In genomic region chr19:3983542-3983914, GRCh38 we compare ENCODE assay signal across 9 cellular contexts. TPM values are rescaled to one million over a fixed set of nuclear protein-coding genes. Genes with fewer than 3 reads are reported as not detected.
DNase-seq lines count a peak whose midpoint lies in the region; ATAC-seq and TF ChIP-seq lines count a peak whose summit lies in the region.
"Had no signal": no experiment of that assay in that cellular context is flagged by ENCODE, and none has a peak within 500 bp of the region (broad histone marks: within the 10 kb centered on the region; RNA-seq: fewer than 3 reads in every experiment).

No MANE protein-coding gene starts in this region.

- CTCF ChIA-PET in AG04450 (lab: Charles Lee), result no interaction called here

- TF ChIP-seq CTCF in AG04450 (IDR thresholded peaks at IDR 0.05; ENCODE audit: low read depth, low read length), result no peak
- TF ChIP-seq CTCF in chondrocyte (IDR thresholded peaks at IDR 0.05), result no peak

- no peaks in the 10 kb centered on the region for H3K27me3 Mint-ChIP-seq in chondrocyte (ENCODE audit: low read depth)

- H3K4me1 ChIP-seq in mucosa of stomach (ENCODE audit: control insufficient read depth, insufficient read depth, low read length), result peaks cover 55% of the 10 kb centered on the region

- H3K4me3 Mint-ChIP-seq in chondrocyte (ENCODE audit: unreplicated experiment), result peak overlapping the region; percentile 93

- H3K4me1 Mint-ChIP-seq in chondrocyte (ENCODE audit: low read depth), result peaks cover 55% of the 10 kb centered on the region

- H3K9me3 ChIP-seq in AG04450 (ENCODE audit: control insufficient read depth, insufficient read depth, low read length) (no peaks in the 10 kb centered on the region; the same call in 1 of the 2 replicates), mucosa of stomach (ENCODE audit: control insufficient read depth, low read length) (no peaks in the 10 kb centered on the region)

- H3K27ac Mint-ChIP-seq in chondrocyte (ENCODE audit: unreplicated experiment), result peak overlapping the region; percentile 95

- H3K4me3 ChIP-seq in AG04450 (ENCODE audit: low read depth, low read length), result peak overlapping the region; percentile 97
- peak overlapping the region; percentile 100 for H3K4me3 ChIP-seq in Jurkat, Clone E6-1 (ENCODE audit: low read length)
- H3K4me3 ChIP-seq in mucosa of stomach (ENCODE audit: low read length), result peak overlapping the region; percentile 83

- H3K9me3 Mint-ChIP-seq in chondrocyte (ENCODE audit: low read depth), result no peaks in the 10 kb centered on the region

- POLR2A ChIA-PET in AG04450 (lab: Yijun Ruan, JAX), result interaction anchor here (1.0 to 8.1 kb wide), 3 partner anchors 8 to 215 kb away, joined by 3 to 221 read pairs (median 51); partner anchors contain the start of gene DAPK3

- H3K9ac ChIP-seq in mucosa of stomach (ENCODE audit: low read length), result peak overlapping the region; percentile 87

- peak overlapping the region; percentile 31 for H3K27ac ChIP-seq in AG04450 (ENCODE audit: low read depth, low read length)

- peaks cover 41% of the 10 kb centered on the region for H3K36me3 ChIP-seq in mucosa of stomach (ENCODE audit: control insufficient read depth, insufficient read depth, low read length)

- no peak for ATAC-seq in HG03196 (IDR thresholded peaks at IDR 0.05; ENCODE audit: unreplicated experiment)

- DNase-seq in AG04450 (ENCODE audit: low read depth, low spot score) (no peak), chondrocyte (ENCODE audit: low spot score) (no peak), inferior parietal cortex (ENCODE audit: extremely low spot score) (no peak), HCEC 1CT (no peak)
- DNase-seq in Jurkat, Clone E6-1 (ENCODE audit: low read depth, low spot score), result no peak
- no peak for DNase-seq in effector CD4-positive, alpha-beta T cell

- no peaks in the 10 kb centered on the region for H3K27me3 ChIP-seq in AG04450 (ENCODE audit: control insufficient read depth, insufficient read depth, low read length)
- no peaks in the 10 kb centered on the region for H3K27me3 ChIP-seq in mucosa of stomach (ENCODE audit: control insufficient read depth, insufficient read depth, low read length)

- peaks cover 44% of the 10 kb centered on the region for H3K36me3 Mint-ChIP-seq in chondrocyte (ENCODE audit: low read depth)

RNA-seq across cellular contexts. Expression of gene EEF2, which starts 1.7 kb away (rescaled TPM):
- 1,648 and 1,697 TPM in 2 replicates for polyA plus RNA-seq in AG04450 (2011; rRNA removed)
- 1,375 and 1,770 TPM in 2 replicates for polyA minus RNA-seq in AG04450 (2011; rRNA and poly(A)+ RNA removed)
- polyA plus RNA-seq in Jurkat, Clone E6-1 (2012; ENCODE audit: insufficient read depth, insufficient read length), result 2,006 TPM
- total RNA-seq in chondrocyte, result 2,036 to 2,432 TPM (median 2,370 TPM) in 3 replicates

RNA-seq across cellular contexts. Expression of gene DAPK3, which starts 12.6 kb away (rescaled TPM):
- polyA plus RNA-seq in AG04450 (2011; rRNA removed), result 105 and 149 TPM in 2 replicates
- polyA minus RNA-seq in AG04450 (2011; rRNA and poly(A)+ RNA removed), result 89.6 and 138 TPM in 2 replicates
- 34.8 TPM for polyA plus RNA-seq in Jurkat, Clone E6-1 (2012; ENCODE audit: insufficient read depth, insufficient read length)
- total RNA-seq in chondrocyte, result 131 to 185 TPM (median 170 TPM) in 3 replicates

RNA-seq across cellular contexts. Expression of gene PIAS4, which starts 24.0 kb away (rescaled TPM):
- polyA plus RNA-seq in AG04450 (2011; rRNA removed), result 9.0 and 12.0 TPM in 2 replicates
- polyA minus RNA-seq in AG04450 (2011; rRNA and poly(A)+ RNA removed), result 13.6 and 17.2 TPM in 2 replicates
- 33.0 TPM for polyA plus RNA-seq in Jurkat, Clone E6-1 (2012; ENCODE audit: insufficient read depth, insufficient read length)
- 26.3 to 29.7 TPM (median 26.7 TPM) in 3 replicates for total RNA-seq in chondrocyte

RNA-seq across cellular contexts. Expression of gene NMRK2, which starts 50.7 kb away (rescaled TPM):
- not detected in 2 replicates for polyA plus RNA-seq in AG04450 (2011; rRNA removed)
- polyA minus RNA-seq in AG04450 (2011; rRNA and poly(A)+ RNA removed), result not detected in 2 replicates
- polyA plus RNA-seq in Jurkat, Clone E6-1 (2012; ENCODE audit: insufficient read depth, insufficient read length), result not detected
- not detected in 3 replicates for total RNA-seq in chondrocyte
- total RNA-seq: M059J had no signal
